18 cellular contexts compared by ENCODE assay signal in genomic region chr1:57553666-57554065, GRCh38.
DNase-seq lines count a peak whose midpoint lies in the region; FAIRE-seq and TF ChIP-seq lines count a peak whose summit lies in the region.
"Had no signal": no experiment of that assay in that cellular context is flagged by ENCODE, and none has a peak within 500 bp of the region (broad histone marks: within the 10 kb centered on the region; RNA-seq: fewer than 3 reads in every experiment).

No MANE protein-coding gene starts in this region.

- TF ChIP-seq POLR2A in H1 (IDR thresholded peaks at IDR 0.05; ENCODE audit: control extremely low read depth in 1 of 2, low read depth in 2 of 2, low read length in 2 of 2) = no peak

- H3K9ac ChIP-seq in H1 (replicated peaks in 1 of 4; ENCODE audit: extremely low read depth in 1 of 4, low read depth in 3 of 4, low read length in 3 of 4) (no peak overlapping the region), mesendoderm (ENCODE audit: low read length) (no peak overlapping the region)

- H2BK120ac ChIP-seq in H1 (replicated peaks; ENCODE audit: low read depth, low read length) (no peak overlapping the region), mesendoderm (ENCODE audit: low read depth, low read length) (no peak overlapping the region)

- no peak overlapping the region for H2BK12ac ChIP-seq in H1 (ENCODE audit: low read depth, low read length)

- no peak overlapping the region for H2BK20ac ChIP-seq in H1 (ENCODE audit: low read length)

- peak; percentile 19 for FAIRE-seq in H1 (lab: Jason Lieb, UNC)
- FAIRE-seq in frontal cortex (lab: Jason Lieb, UNC) = no peak
- FAIRE-seq: A204.1, GM12892, GM19239 had no signal

- H4K91ac ChIP-seq in H1 (replicated peaks; ENCODE audit: insufficient read length, low read length) = no peak overlapping the region

- no peaks in the 10 kb centered on the region for H3F3A ChIP-seq in PC-9 (ENCODE audit: insufficient read depth, low read depth)

- H3K56ac ChIP-seq in H1 (replicated peaks; ENCODE audit: insufficient read length, low read depth, low read length) (no peak overlapping the region), mesendoderm (ENCODE audit: low read length) (peak overlapping the region; percentile 38)

- no peak overlapping the region for H2BK15ac ChIP-seq in H1 (ENCODE audit: low read length)
- no peak overlapping the region for H2BK15ac ChIP-seq in mesendoderm (replicated peaks; ENCODE audit: low read depth)

- CTCF ChIA-PET in H1 (lab: Charles Lee; ENCODE audit: partially characterized antibody) = no interaction called here
- CTCF ChIA-PET in PC-9 (lab: Charles Lee) = no interaction called here

- no peaks in the 10 kb centered on the region for H3K9me2 ChIP-seq in PC-9 (ENCODE audit: insufficient read depth)

- DNase-seq in H7 (peak; percentile 25), OCI-M1 (lab: John Stamatoyannopoulos, UW) (peak; percentile 17), H1 (ENCODE audit: low read depth in 1 of 2, low spot score in 2 of 2) (no peak), mesendoderm (peak; percentile 98), DMS153 (lab: John Stamatoyannopoulos, UW) (no peak), frontal cortex (ENCODE audit: low spot score in 2 of 2) (no peak), PC-9 (no peak)
- DNase-seq: C1 segment of cervical spinal cord; Calu3; CD4-positive, alpha-beta T cell; DMS 273 treated with DMSO at 0.1 percent for 48 hours; DMS79; EL; GDM1 had no signal

- H2AFZ ChIP-seq in H1 (ENCODE audit: low read length) (no peak overlapping the region), PC-9 (no peak overlapping the region)

- no peaks in the 10 kb centered on the region for H3K79me1 ChIP-seq in H1 (ENCODE audit: low read depth, low read length)
- no peaks in the 10 kb centered on the region for H3K79me1 ChIP-seq in mesendoderm (ENCODE audit: low read length)

- no peaks in the 10 kb centered on the region for H3K36me3 ChIP-seq in H7 (replicated peaks; ENCODE audit: control insufficient read depth, insufficient read depth, low read length)
- H3K36me3 ChIP-seq in H1 (ENCODE audit: control insufficient read depth in 2 of 4, insufficient read depth in 4 of 4, low read length in 3 of 4) = no peaks in the 10 kb centered on the region
- no peaks in the 10 kb centered on the region for H3K36me3 ChIP-seq in mesendoderm (ENCODE audit: control insufficient read depth, insufficient read depth, low read length)
- H3K36me3 ChIP-seq in PC-9 (ENCODE audit: low read depth) = no peaks in the 10 kb centered on the region

- no peaks in the 10 kb centered on the region for H3K27me3 ChIP-seq in H7 (ENCODE audit: control insufficient read depth, insufficient read depth, low read length)
- no peaks in the 10 kb centered on the region for H3K27me3 ChIP-seq in H1 (replicated peaks in 1 of 4; ENCODE audit: control insufficient read depth in 3 of 4, extremely low read depth in 1 of 4, insufficient read depth in 3 of 4, low read length in 3 of 4)
- no peaks in the 10 kb centered on the region for H3K27me3 ChIP-seq in mesendoderm (ENCODE audit: insufficient read depth, low read length, poor library complexity)
- H3K27me3 ChIP-seq in PC-9 (ENCODE audit: insufficient read depth, low read depth) = no peaks in the 10 kb centered on the region

- H4K8ac ChIP-seq in H1 (ENCODE audit: extremely low read depth, insufficient read depth, low read length) = no peak overlapping the region
- no peak overlapping the region for H4K8ac ChIP-seq in mesendoderm (ENCODE audit: low read depth, low read length)

- H3K27ac ChIP-seq in H1 (ENCODE audit: low read depth, low read length) = no peak overlapping the region
- peak overlapping the region; percentile 36 for H3K27ac ChIP-seq in mesendoderm (ENCODE audit: low read depth, low read length)
- H3K27ac ChIP-seq in PC-9 = no peak overlapping the region
- H3K27ac ChIP-seq: HL-60 had no signal

- H3K79me2 ChIP-seq in H1 (ENCODE audit: control insufficient read depth in 1 of 2, insufficient read depth in 2 of 2, low read length in 2 of 2) = no peaks in the 10 kb centered on the region
- H3K79me2 ChIP-seq in mesendoderm (ENCODE audit: control insufficient read depth, insufficient read depth, low read length) = no peaks in the 10 kb centered on the region
- H3K79me2 ChIP-seq in PC-9 (ENCODE audit: low read depth) = no peaks in the 10 kb centered on the region

- H4K20me1 ChIP-seq in H1 (replicated peaks in 1 of 2; ENCODE audit: control insufficient read depth in 1 of 2, insufficient read depth in 2 of 2, low read length in 2 of 2) (no peaks in the 10 kb centered on the region), PC-9 (ENCODE audit: insufficient read depth) (no peaks in the 10 kb centered on the region)

- H3K14ac ChIP-seq in H1 (ENCODE audit: insufficient read length) = no peak overlapping the region

- TF ChIP-seq CTCF in H1 (IDR thresholded peaks at IDR 0.05; ENCODE audit: control extremely low read depth in 1 of 3, insufficient read depth in 1 of 3, low read depth in 1 of 3, low read length in 3 of 3) (no peak), PC-9 (conservative IDR thresholded peaks at IDR 0.05) (no peak)

- H3K4me3 ChIP-seq in H7 (ENCODE audit: insufficient read depth, low read depth, low read length) (no peak overlapping the region), H1 (ENCODE audit: extremely low read depth in 1 of 4, insufficient read depth in 2 of 4, low read depth in 3 of 4, low read length in 4 of 4) (no peak overlapping the region), mesendoderm (ENCODE audit: low read length) (no peak overlapping the region), PC-9 (no peak overlapping the region)

- peaks cover 5 to 11% (median 7%) of the 10 kb centered on the region in 4 experiments; a peak in 6 of 7 replicates for H3K4me1 ChIP-seq in H1 (replicated peaks in 1 of 4; ENCODE audit: control insufficient read depth in 3 of 4, insufficient read depth in 4 of 4, low read length in 3 of 4)
- H3K4me1 ChIP-seq in mesendoderm (ENCODE audit: control insufficient read depth, low read depth, low read length) = peaks cover 21% of the 10 kb centered on the region
- no peaks in the 10 kb centered on the region for H3K4me1 ChIP-seq in PC-9 (replicated peaks; ENCODE audit: insufficient read depth)

- intact Hi-C loops in PC-9 (cut with micrococcal nuclease; ENCODE audit: unreplicated experiment) = no loop called here

- BruUV-seq in PC-9 (replicated peaks; lab: Mats Ljungman, UMichigan) = no TSS peak

- H2BK5ac ChIP-seq in H1 (ENCODE audit: low read depth, low read length) = no peak overlapping the region
- peak overlapping the region; percentile 37 for H2BK5ac ChIP-seq in mesendoderm (ENCODE audit: low read length)

- H3K4ac ChIP-seq in H1 (replicated peaks; ENCODE audit: insufficient read length, low read depth, low read length) (no peak overlapping the region), mesendoderm (ENCODE audit: low read depth, low read length) (no peak overlapping the region)

- H3K23me2 ChIP-seq in H1 (ENCODE audit: low read depth, low read length) = no peaks in the 10 kb centered on the region

- H4K5ac ChIP-seq in H1 (ENCODE audit: insufficient read length, low read depth, low read length) = no peak overlapping the region
- no peak overlapping the region for H4K5ac ChIP-seq in mesendoderm (ENCODE audit: low read length)

- TF ChIP-seq EP300 in H1 (IDR thresholded peaks at IDR 0.05; ENCODE audit: borderline replicate concordance in 1 of 2, low read depth in 2 of 2, low read length in 2 of 2) = no peak

- TF ChIP-seq RAD21 in H1 (IDR thresholded peaks at IDR 0.05 in 1 of 2, conservative IDR thresholded peaks at IDR 0.05 in 1 of 2; ENCODE audit: low read depth in 2 of 2, low read length in 2 of 2) = peak in 1 of 2 experiments; percentile 9; a peak in 1 of 4 replicates

- H3K23ac ChIP-seq in H1 (ENCODE audit: insufficient read length) (no peak overlapping the region), mesendoderm (ENCODE audit: low read length) (no peak overlapping the region)

- H3K4me2 ChIP-seq in H1 (ENCODE audit: insufficient read depth in 1 of 2, low read depth in 2 of 2, low read length in 2 of 2) (no peak overlapping the region), mesendoderm (ENCODE audit: low read length) (no peak overlapping the region), PC-9 (no peak overlapping the region)

- H2AK5ac ChIP-seq in H1 (ENCODE audit: low read depth, low read length) (no peak overlapping the region), mesendoderm (ENCODE audit: low read length) (no peak overlapping the region)

- POLR2A ChIA-PET in H1 (lab: Charles Lee; ENCODE audit: partially characterized antibody) = no interaction called here
- POLR2A ChIA-PET in PC-9 (lab: Charles Lee; ENCODE audit: unreplicated experiment) = no interaction called here

- WGBS in H1 (ENCODE audit: extremely low coverage in 1 of 2, insufficient coverage in 1 of 2, insufficient read length in 1 of 2, insufficient replicate concordance in 2 of 2, low coverage in 1 of 2, low lambda C conversion rate in 2 of 2, missing lambda C conversion rate in 1 of 2), 2 experiments = 62% methylated on average over 5 of the region's 5 CpGs; no CpG with 5 or more reads in 1 of the 2 experiments
- WGBS in mesendoderm (ENCODE audit: extremely low coverage, insufficient coverage, low lambda C conversion rate) = no CpG with 5 or more reads among the region's 5 CpGs

- H3K9me3 ChIP-seq in H1 (ENCODE audit: insufficient read depth in 2 of 2, low read depth in 1 of 2, low read length in 1 of 2) (no peaks in the 10 kb centered on the region), PC-9 (ENCODE audit: insufficient read depth, low read depth) (no peaks in the 10 kb centered on the region)

- H3K18ac ChIP-seq in H1 (ENCODE audit: extremely low read depth, low read length) = no peak overlapping the region
- peak overlapping the region; percentile 54 for H3K18ac ChIP-seq in mesendoderm (ENCODE audit: low read length)

TF ChIP-seq in H1, 55 proteins besides CTCF, POLR2A, EP300 and RAD21:
- TF ChIP-seq MAX (IDR thresholded peaks at IDR 0.05) (peak; percentile 28; the same call in 1 of the 2 replicates), JUND (IDR thresholded peaks at IDR 0.05; ENCODE audit: low read length) (no peak), CTBP2 (IDR thresholded peaks at IDR 0.05; ENCODE audit: borderline replicate concordance, insufficient read depth, insufficient read length, low read length) (no peak)

Comparison
In these comparisons a context has a peak if more than half of its experiments do, and no peak if none do; other contexts are left out.
1. DNase-seq: peak in H7 (single experiment), OCI-M1 (single experiment) and mesendoderm (single experiment); none in H1 (0 of 2), DMS153 (single experiment), frontal cortex (0 of 2) and PC-9 (0 of 2).